ENCODE assay signal across 9 cellular contexts in the genomic region with DNA sequence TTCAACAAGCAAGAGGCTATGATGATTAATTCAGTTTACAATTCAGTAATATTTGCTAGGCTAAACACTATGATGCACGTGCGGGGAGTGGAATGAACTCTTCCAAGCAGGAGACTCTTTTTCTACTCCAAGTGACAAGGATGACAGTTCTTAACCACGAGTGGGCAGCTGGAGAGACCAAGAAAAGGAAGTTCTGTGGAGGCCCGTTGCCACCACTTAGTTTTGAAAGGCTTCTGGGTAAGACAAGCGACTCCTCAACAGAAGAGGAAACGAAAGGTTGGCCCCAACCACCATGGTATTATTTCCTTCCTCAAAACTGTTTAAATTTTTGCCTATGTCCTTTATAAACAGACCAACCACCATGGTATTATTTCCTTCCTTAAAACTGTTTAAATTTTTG. TPM values are rescaled to one million over a fixed set of nuclear protein-coding genes. Genes with fewer than 3 reads are reported as not detected.
DNase-seq lines count a peak whose midpoint lies in the region; ATAC-seq, FAIRE-seq and TF ChIP-seq lines count a peak whose summit lies in the region.
"Had no signal": no experiment of that assay in that cellular context is flagged by ENCODE, and none has a peak within 500 bp of the region (broad histone marks: within the 10 kb centered on the region; RNA-seq: fewer than 3 reads in every experiment).

No MANE protein-coding gene starts in this region.

- peaks cover 0 to 6% (median 0%) of the 10 kb centered on the region in 5 donors for H3K27me3 Mint-ChIP-seq in naive thymus-derived CD8-positive, alpha-beta T cell
- peaks cover 8% of the 10 kb centered on the region for H3K27me3 Mint-ChIP-seq in GM23338 (ENCODE audit: insufficient read depth, low read depth, poor library complexity)

- no peak for TF ChIP-seq CTCF in GM23338 (conservative IDR thresholded peaks at IDR 0.05; ENCODE audit: low read depth in 2 of 2)

- H3K9me3 Mint-ChIP-seq in naive thymus-derived CD8-positive, alpha-beta T cell = no peaks in the 10 kb centered on the region
- no peaks in the 10 kb centered on the region for H3K9me3 Mint-ChIP-seq in GM23338

- no peak overlapping the region for H3K27ac ChIP-seq in GM23338 (ENCODE audit: low read depth)

- H3K4me3 ChIP-seq in GM23338 = no peak overlapping the region

- H3K27me3 ChIP-seq in GM23338 (ENCODE audit: insufficient read depth) = no peaks in the 10 kb centered on the region

- POLR2A ChIA-PET in naive thymus-derived CD8-positive, alpha-beta T cell (lab: Charles Lee) = no interaction called here

- peak overlapping the region; percentile 80 to 98 (median 97) for H3K27ac Mint-ChIP-seq in naive thymus-derived CD8-positive, alpha-beta T cell
- no peak overlapping the region for H3K27ac Mint-ChIP-seq in GM23338

- peaks cover 0 to 61% (median 9%) of the 10 kb centered on the region in 3 donors for H3K36me3 Mint-ChIP-seq in naive thymus-derived CD8-positive, alpha-beta T cell
- peaks cover 41% of the 10 kb centered on the region for H3K36me3 Mint-ChIP-seq in GM23338 (ENCODE audit: low read depth)

- DNase-seq in GM12892 (ENCODE audit: insufficient read length) (no peak), DMS 273 treated with DMSO at 0.1 percent for 48 hours (lab: John Stamatoyannopoulos, UW) (no peak), GM23338 (ENCODE audit: low spot score) (no peak), glomerular visceral epithelial cell (ENCODE audit: extremely low spot score) (no peak), foreskin melanocyte (no peak)
- peak; percentile 20 for DNase-seq in activated CD4-positive, alpha-beta T cell treated with anti-CD3 and anti-CD28 coated beads, Interleukin-2, amount 50 U/mL, for 48 hours
- peak in 3 of 10 donors; percentile 5 to 33 (median 24) for DNase-seq in naive thymus-derived CD8-positive, alpha-beta T cell

- H2AFZ ChIP-seq in GM23338 = no peak overlapping the region

- peak overlapping the region; percentile 90 to 99 (median 95) for H3K4me3 Mint-ChIP-seq in naive thymus-derived CD8-positive, alpha-beta T cell
- H3K4me3 Mint-ChIP-seq in GM23338 = no peak overlapping the region; the same call in 2 of the 3 replicates

- H3K36me3 ChIP-seq in GM23338 (ENCODE audit: insufficient read depth) = peaks cover 14% of the 10 kb centered on the region; the same call in 1 of the 2 replicates

- peaks cover 11% of the 10 kb centered on the region; the same call in 1 of the 2 replicates for H3F3A ChIP-seq in GM23338 (replicated peaks; ENCODE audit: low read depth)

- peaks cover 33% of the 10 kb centered on the region for H4K20me1 ChIP-seq in GM23338 (replicated peaks; ENCODE audit: insufficient read depth)

- peaks cover 42 to 70% (median 63%) of the 10 kb centered on the region in 4 donors for H3K4me1 Mint-ChIP-seq in naive thymus-derived CD8-positive, alpha-beta T cell
- H3K4me1 Mint-ChIP-seq in GM23338 = peaks cover 13% of the 10 kb centered on the region

- FAIRE-seq in GM12892 (lab: Jason Lieb, UNC) = peak; percentile 91

- H3K4me1 ChIP-seq in GM23338 (ENCODE audit: insufficient read depth) = peaks cover 10% of the 10 kb centered on the region

- TF ChIP-seq POLR2A in GM12892 (IDR thresholded peaks at IDR 0.05; ENCODE audit: low read depth, low read length) = no peak

- H3K79me2 ChIP-seq in GM23338 (replicated peaks; ENCODE audit: insufficient read depth) = peaks cover 76% of the 10 kb centered on the region

- peak; percentile 44 for ATAC-seq in HG02981 (IDR thresholded peaks at IDR 0.05; ENCODE audit: unreplicated experiment)
- ATAC-seq in naive thymus-derived CD8-positive, alpha-beta T cell = no peak
- ATAC-seq in GM23338 = no peak
- ATAC-seq: HCT116 had no signal

- no peaks in the 10 kb centered on the region for H3K9me2 ChIP-seq in GM23338 (ENCODE audit: insufficient read depth)

- H3K4me2 ChIP-seq in GM23338 = no peak overlapping the region

TF ChIP-seq in GM23338, 12 proteins besides CTCF, POLR2A, EP300 and RAD21 (continues in another document):
- TF ChIP-seq EZH2phosphoT487 (IDR thresholded peaks at IDR 0.05; ENCODE audit: unreplicated experiment) (no peak), ZNF331 (CRISPR knock-in tag; IDR thresholded peaks at IDR 0.05; ENCODE audit: low read depth) (no peak), NANOG (IDR thresholded peaks at IDR 0.05; ENCODE audit: borderline replicate concordance) (no peak), CREB1 (CRISPR knock-in tag; IDR thresholded peaks at IDR 0.05; ENCODE audit: low read depth) (no peak)
- TF ChIP-seq, protein P1, sequence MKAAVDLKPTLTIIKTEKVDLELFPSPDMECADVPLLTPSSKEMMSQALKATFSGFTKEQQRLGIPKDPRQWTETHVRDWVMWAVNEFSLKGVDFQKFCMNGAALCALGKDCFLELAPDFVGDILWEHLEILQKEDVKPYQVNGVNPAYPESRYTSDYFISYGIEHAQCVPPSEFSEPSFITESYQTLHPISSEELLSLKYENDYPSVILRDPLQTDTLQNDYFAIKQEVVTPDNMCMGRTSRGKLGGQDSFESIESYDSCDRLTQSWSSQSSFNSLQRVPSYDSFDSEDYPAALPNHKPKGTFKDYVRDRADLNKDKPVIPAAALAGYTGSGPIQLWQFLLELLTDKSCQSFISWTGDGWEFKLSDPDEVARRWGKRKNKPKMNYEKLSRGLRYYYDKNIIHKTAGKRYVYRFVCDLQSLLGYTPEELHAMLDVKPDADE (IDR thresholded peaks at IDR 0.05) = no peak
- TF ChIP-seq, protein P2, sequence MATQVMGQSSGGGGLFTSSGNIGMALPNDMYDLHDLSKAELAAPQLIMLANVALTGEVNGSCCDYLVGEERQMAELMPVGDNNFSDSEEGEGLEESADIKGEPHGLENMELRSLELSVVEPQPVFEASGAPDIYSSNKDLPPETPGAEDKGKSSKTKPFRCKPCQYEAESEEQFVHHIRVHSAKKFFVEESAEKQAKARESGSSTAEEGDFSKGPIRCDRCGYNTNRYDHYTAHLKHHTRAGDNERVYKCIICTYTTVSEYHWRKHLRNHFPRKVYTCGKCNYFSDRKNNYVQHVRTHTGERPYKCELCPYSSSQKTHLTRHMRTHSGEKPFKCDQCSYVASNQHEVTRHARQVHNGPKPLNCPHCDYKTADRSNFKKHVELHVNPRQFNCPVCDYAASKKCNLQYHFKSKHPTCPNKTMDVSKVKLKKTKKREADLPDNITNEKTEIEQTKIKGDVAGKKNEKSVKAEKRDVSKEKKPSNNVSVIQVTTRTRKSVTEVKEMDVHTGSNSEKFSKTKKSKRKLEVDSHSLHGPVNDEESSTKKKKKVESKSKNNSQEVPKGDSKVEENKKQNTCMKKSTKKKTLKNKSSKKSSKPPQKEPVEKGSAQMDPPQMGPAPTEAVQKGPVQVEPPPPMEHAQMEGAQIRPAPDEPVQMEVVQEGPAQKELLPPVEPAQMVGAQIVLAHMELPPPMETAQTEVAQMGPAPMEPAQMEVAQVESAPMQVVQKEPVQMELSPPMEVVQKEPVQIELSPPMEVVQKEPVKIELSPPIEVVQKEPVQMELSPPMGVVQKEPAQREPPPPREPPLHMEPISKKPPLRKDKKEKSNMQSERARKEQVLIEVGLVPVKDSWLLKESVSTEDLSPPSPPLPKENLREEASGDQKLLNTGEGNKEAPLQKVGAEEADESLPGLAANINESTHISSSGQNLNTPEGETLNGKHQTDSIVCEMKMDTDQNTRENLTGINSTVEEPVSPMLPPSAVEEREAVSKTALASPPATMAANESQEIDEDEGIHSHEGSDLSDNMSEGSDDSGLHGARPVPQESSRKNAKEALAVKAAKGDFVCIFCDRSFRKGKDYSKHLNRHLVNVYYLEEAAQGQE (IDR thresholded peaks at IDR 0.05; ENCODE audit: unreplicated experiment) = no peak

RNA-seq across cellular contexts. Expression of a gene that starts 2.8 kb away (rescaled TPM):
- polyA plus RNA-seq in GM12892 (2012; ENCODE audit: missing spikeins) = 23.8 TPM
- 10 to 100 TPM; 21.5 to 24.0 TPM for total RNA-seq in naive thymus-derived CD8-positive, alpha-beta T cell
- 10 to 100 TPM in 2 of 3 donors, 1 to 10 TPM in 1; 9.0 to 14.8 (median 13.9) TPM for polyA plus RNA-seq in naive thymus-derived CD8-positive, alpha-beta T cell
- total RNA-seq in GM23338 (2014; rRNA removed; shearing (Covaris generic)) = 20.7 and 27.5 TPM in 2 replicates
- 8.9 and 9.5 TPM in 2 replicates for polyA plus RNA-seq in GM23338 (2016; fragmentation: Nextera tagmentation; extraction: Ambion mirVana)

RNA-seq across cellular contexts. Expression of a gene that starts 55.2 kb away (rescaled TPM):
- 23.1 TPM for polyA plus RNA-seq in GM12892 (2012; ENCODE audit: missing spikeins)
- total RNA-seq in naive thymus-derived CD8-positive, alpha-beta T cell = 10 to 100 TPM; 38.9 to 40.2 TPM
- 10 to 100 TPM; 36.3 to 48.1 (median 36.5) TPM for polyA plus RNA-seq in naive thymus-derived CD8-positive, alpha-beta T cell
- 20.7 and 24.9 TPM in 2 replicates for total RNA-seq in GM23338 (2014; rRNA removed; shearing (Covaris generic))
- 16.8 and 17.4 TPM in 2 replicates for polyA plus RNA-seq in GM23338 (2016; fragmentation: Nextera tagmentation; extraction: Ambion mirVana)

Comparison
In these comparisons a context has a peak if more than half of its experiments do, and no peak if none do; other contexts are left out.
1. DNase-seq: peak in activated CD4-positive, alpha-beta T cell treated with anti-CD3 and anti-CD28 coated beads, Interleukin-2, amount 50 U/mL, for 48 hours (2 of 2); none in GM12892 (single experiment), DMS 273 treated with DMSO at 0.1 percent for 48 hours (single experiment), GM23338 (single experiment), glomerular visceral epithelial cell (single experiment) and foreskin melanocyte (single experiment).